ENCODE assay signal across 10 cellular contexts in the genomic region with DNA sequence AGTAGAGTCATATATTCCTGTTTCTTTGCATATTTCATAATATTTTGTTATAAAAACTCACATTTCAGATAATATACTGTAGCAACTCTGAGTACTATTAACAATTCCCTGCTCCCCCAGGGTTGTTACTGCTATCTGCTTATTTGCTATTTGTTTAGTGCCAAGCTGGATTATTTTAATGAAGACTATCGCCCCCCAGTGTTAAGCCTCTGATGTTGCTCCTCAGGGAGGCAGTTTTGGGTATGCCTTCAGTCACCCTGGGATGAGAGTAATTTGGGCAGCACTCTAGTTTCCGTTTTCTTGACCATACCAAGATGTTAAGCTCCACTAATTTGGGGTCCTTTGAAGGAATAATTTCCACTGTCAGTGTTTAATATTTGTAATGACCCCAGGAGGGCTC. TPM values are rescaled to one million over a fixed set of nuclear protein-coding genes. Genes with fewer than 3 reads are reported as not detected.
DNase-seq lines count a peak whose midpoint lies in the region; TF ChIP-seq lines count a peak whose summit lies in the region.
"Had no signal": no experiment of that assay in that cellular context is flagged by ENCODE, and none has a peak within 500 bp of the region (broad histone marks: within the 10 kb centered on the region; RNA-seq: fewer than 3 reads in every experiment).

No MANE protein-coding gene starts in this region.

- H2AFZ ChIP-seq in OCI-LY1 (ENCODE audit: low read length), result no peak overlapping the region

- H4K20me1 ChIP-seq in OCI-LY1 (ENCODE audit: insufficient read depth, low read length), result no peaks in the 10 kb centered on the region

- TF ChIP-seq CTCF in AG09319 (IDR thresholded peaks at IDR 0.05; ENCODE audit: low read depth, low read length) (peak; percentile 21), OCI-LY1 (IDR thresholded peaks at IDR 0.05; ENCODE audit: low read length) (peak; percentile 67), fibroblast of the aortic adventitia (IDR thresholded peaks at IDR 0.05; ENCODE audit: insufficient read depth, low read length) (peak; percentile 35)

- 0 out of 2 replicates have a peak, but pooled peaks cover 2% of the 10 kb centered on the region for H3F3A ChIP-seq in OCI-LY1 (ENCODE audit: insufficient read depth, low read length)

- peaks cover 8% of the 10 kb centered on the region; the same call in 1 of the 2 replicates for H3K36me3 ChIP-seq in OCI-LY1 (ENCODE audit: insufficient read depth, low read length)

- in situ Hi-C loops in G401 (cut with HindIII; ENCODE audit: low sequenced_read_pairs), result no loop called here

- no peaks in the 10 kb centered on the region for H3K9me3 ChIP-seq in OCI-LY1 (ENCODE audit: low read length)

- H3K4me1 ChIP-seq in OCI-LY1 (ENCODE audit: insufficient read depth, low read length, severe bottlenecking), result no peaks in the 10 kb centered on the region

- H3K79me2 ChIP-seq in OCI-LY1 (ENCODE audit: insufficient read depth, low read length), result no peaks in the 10 kb centered on the region

- H3K27ac ChIP-seq in OCI-LY1 (ENCODE audit: low read depth, low read length, poor library complexity, severe bottlenecking), result no peak overlapping the region

- no peak overlapping the region for H3K4me3 ChIP-seq in OCI-LY1 (ENCODE audit: low read depth, low read length, poor library complexity, severe bottlenecking)
- no peak overlapping the region for H3K4me3 ChIP-seq in fibroblast of the aortic adventitia (ENCODE audit: low read depth, low read length)

- DNase-seq in AG09319 (ENCODE audit: extremely low read depth, low read depth) (no peak), GM04504 (ENCODE audit: low read depth) (peak; percentile 8), fibroblast of the aortic adventitia (ENCODE audit: low read depth) (no peak), G401 (ENCODE audit: low spot score) (no peak), DMS79 treated with DMSO at 0.1 percent for 48 hours (lab: John Stamatoyannopoulos, UW) (no peak), NCI-H2029 treated with DMSO at 0.1 percent for 48 hours (lab: John Stamatoyannopoulos, UW) (no peak), GM19238 (ENCODE audit: insufficient read length, low spot score) (no peak)
- DNase-seq: activated gamma-delta T cell, NCI-H2029 had no signal

- H3K27me3 ChIP-seq in OCI-LY1 (ENCODE audit: insufficient read depth, low read length), result no peaks in the 10 kb centered on the region

- H3K4me2 ChIP-seq in OCI-LY1 (ENCODE audit: low read length), result no peak overlapping the region

- H3K9ac ChIP-seq in OCI-LY1 (ENCODE audit: low read length), result no peak overlapping the region

- H3K9me2 ChIP-seq in OCI-LY1 (ENCODE audit: low read depth, low read length), result no peaks in the 10 kb centered on the region

RNA-seq across cellular contexts. Expression of gene MICU2, which starts 46.0 kb away (rescaled TPM):
- total RNA-seq in fibroblast of the aortic adventitia (ENCODE audit: low replicate concordance), result 51.8 and 57.7 TPM in 2 replicates
- 75.6 and 97.0 TPM in 2 replicates for total RNA-seq in G401 (2014; rRNA removed; shearing (Covaris generic))
